In the genomic region with DNA sequence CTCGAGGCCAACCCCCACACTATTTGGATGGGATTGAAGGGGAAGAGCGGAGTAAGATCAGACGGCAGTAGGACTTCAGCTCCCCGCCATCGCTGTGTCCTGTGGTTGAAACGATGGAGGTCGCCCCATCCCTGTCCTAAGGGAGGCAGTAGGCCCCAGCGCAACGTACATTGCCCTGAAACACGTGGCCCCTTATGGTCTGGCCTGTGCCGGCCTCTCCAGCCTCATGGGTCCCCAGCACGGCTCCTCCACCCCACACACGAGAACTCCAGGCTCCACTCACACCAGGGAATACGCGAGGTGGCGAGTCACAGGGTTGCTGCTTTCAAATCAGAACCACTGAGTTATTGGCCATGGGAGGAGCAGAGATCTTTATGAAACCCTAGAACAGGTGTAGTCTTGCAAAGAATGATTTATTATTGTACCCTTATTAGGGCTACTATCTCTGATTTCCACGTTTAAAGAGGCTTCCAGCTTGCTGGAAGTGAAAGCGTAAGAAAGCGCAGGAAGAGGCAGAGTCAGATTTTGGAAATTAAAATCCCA, we compare ENCODE assay signal across 8 cellular contexts. TPM values are rescaled to one million over a fixed set of nuclear protein-coding genes. Genes with fewer than 3 reads are reported as not detected.
A peak's percentile ranks its signal among the peaks of the same experiment; 100 is the strongest.
DNase-seq lines count a peak whose midpoint lies in the region; ATAC-seq lines count a peak whose summit lies in the region.

No MANE protein-coding gene starts in this region.

- H3K4me1 Mint-ChIP-seq in activated CD4-positive, alpha-beta T cell treated with anti-CD3 and anti-CD28 coated beads, Interleukin-2, amount 10 ng/mL, durations not matched to agents 24 days and 14 days: peaks cover 29% of the 10 kb centered on the region
- H3K4me1 Mint-ChIP-seq in natural killer cell treated with Interleukin-12 subunit alpha and Interleukin-12 subunit beta and Interleukin-15 and Interleukin-18, amount 100 ng/mL, for 72 hours (ENCODE audit: low read depth in 2 of 2): peaks cover 11 to 15% of the 10 kb centered on the region in 2 donors

- peak; percentile 11 to 30 for ATAC-seq in natural killer cell treated with Interleukin-12 subunit alpha and Interleukin-12 subunit beta and Interleukin-15 and Interleukin-18, amount 100 ng/mL, for 72 hours

- intact Hi-C loops in activated CD4-positive, alpha-beta T cell treated with anti-CD3 and anti-CD28 coated beads, Interleukin-2, amount 10 ng/mL, durations not matched to agents 24 days and 14 days (cut with micrococcal nuclease): loop anchor here (1.0 to 5.0 kb wide), 9 partner anchors 15 to 198 kb away; partner anchors contain the start of genes ITGAL, SEPHS2, ZNF747 and ZNF785

- peak; percentile 45 to 58 for DNase-seq in activated CD4-positive, alpha-beta T cell treated with anti-CD3 and anti-CD28 coated beads, Interleukin-2, amount 50 U/mL, for 48 hours
- DNase-seq in activated CD4-positive, alpha-beta T cell treated with anti-CD3 and anti-CD28 coated beads, Interleukin-2, amount 10 ng/mL, durations not matched to agents 24 days and 14 days: no peak
- DNase-seq in LHCN-M2 (ENCODE audit: low read depth): peak; percentile 35
- DNase-seq in natural killer cell treated with Interleukin-12 subunit alpha and Interleukin-12 subunit beta and Interleukin-15 and Interleukin-18, amount 100 ng/mL, for 72 hours (ENCODE audit: low spot score): no peak
- no peak for DNase-seq in NCI-H69 (lab: John Stamatoyannopoulos, UW)
- no peak for DNase-seq in HuH-7 (ENCODE audit: low spot score)
- DNase-seq in NCI-H2081 treated with DMSO at 0.1 percent for 48 hours (lab: John Stamatoyannopoulos, UW): no peak

- H3K9me3 ChIP-seq in duodenal mucosa (ENCODE audit: control insufficient read depth in 1 of 2, low read length in 2 of 2): no peaks in the 10 kb centered on the region

- H3K36me3 Mint-ChIP-seq in activated CD4-positive, alpha-beta T cell treated with anti-CD3 and anti-CD28 coated beads, Interleukin-2, amount 10 ng/mL, durations not matched to agents 24 days and 14 days (ENCODE audit: low read depth): peaks cover 30% of the 10 kb centered on the region
- H3K36me3 Mint-ChIP-seq in natural killer cell treated with Interleukin-12 subunit alpha and Interleukin-12 subunit beta and Interleukin-15 and Interleukin-18, amount 100 ng/mL, for 72 hours: peaks cover 6% of the 10 kb centered on the region

- no peak overlapping the region for H3K4me3 Mint-ChIP-seq in activated CD4-positive, alpha-beta T cell treated with anti-CD3 and anti-CD28 coated beads, Interleukin-2, amount 10 ng/mL, durations not matched to agents 24 days and 14 days
- H3K4me3 Mint-ChIP-seq in natural killer cell treated with Interleukin-12 subunit alpha and Interleukin-12 subunit beta and Interleukin-15 and Interleukin-18, amount 100 ng/mL, for 72 hours: no peak overlapping the region

- peak overlapping the region; percentile 70 to 85 for H3K9ac ChIP-seq in duodenal mucosa (ENCODE audit: low read depth in 1 of 2, low read length in 2 of 2)

- H3K4me3 ChIP-seq in duodenal mucosa (ENCODE audit: low read depth in 1 of 2, low read length in 2 of 2): peak overlapping the region; percentile 86 to 90

- H3K4me1 ChIP-seq in duodenal mucosa (ENCODE audit: control insufficient read depth in 1 of 2, insufficient read depth in 2 of 2, low read length in 2 of 2): peaks cover 16 to 18% of the 10 kb centered on the region in 2 donors

- no peaks in the 10 kb centered on the region for H3K27me3 Mint-ChIP-seq in activated CD4-positive, alpha-beta T cell treated with anti-CD3 and anti-CD28 coated beads, Interleukin-2, amount 10 ng/mL, durations not matched to agents 24 days and 14 days
- no peaks in the 10 kb centered on the region for H3K27me3 Mint-ChIP-seq in natural killer cell treated with Interleukin-12 subunit alpha and Interleukin-12 subunit beta and Interleukin-15 and Interleukin-18, amount 100 ng/mL, for 72 hours

- H3K9me3 Mint-ChIP-seq in activated CD4-positive, alpha-beta T cell treated with anti-CD3 and anti-CD28 coated beads, Interleukin-2, amount 10 ng/mL, durations not matched to agents 24 days and 14 days: no peaks in the 10 kb centered on the region
- no peaks in the 10 kb centered on the region for H3K9me3 Mint-ChIP-seq in natural killer cell treated with Interleukin-12 subunit alpha and Interleukin-12 subunit beta and Interleukin-15 and Interleukin-18, amount 100 ng/mL, for 72 hours

- H3K27me3 ChIP-seq in duodenal mucosa (ENCODE audit: control insufficient read depth in 1 of 2, insufficient read depth in 2 of 2, low read length in 2 of 2): no peaks in the 10 kb centered on the region

- peaks cover 0 to 15% of the 10 kb centered on the region in 2 donors for H3K36me3 ChIP-seq in duodenal mucosa (ENCODE audit: control insufficient read depth in 1 of 2, insufficient read depth in 2 of 2, low read length in 2 of 2)

- no peak overlapping the region for H3K27ac Mint-ChIP-seq in activated CD4-positive, alpha-beta T cell treated with anti-CD3 and anti-CD28 coated beads, Interleukin-2, amount 10 ng/mL, durations not matched to agents 24 days and 14 days
- H3K27ac Mint-ChIP-seq in natural killer cell treated with Interleukin-12 subunit alpha and Interleukin-12 subunit beta and Interleukin-15 and Interleukin-18, amount 100 ng/mL, for 72 hours: no peak overlapping the region

- H3K27ac ChIP-seq in duodenal mucosa (ENCODE audit: low read depth, low read length): no peak overlapping the region

RNA-seq across cellular contexts. Expression of gene DCTPP1, which starts 0.7 kb away (rescaled TPM):
- 167 and 176 TPM in 2 replicates for total RNA-seq in activated CD4-positive, alpha-beta T cell treated with anti-CD3 and anti-CD28 coated beads, Interleukin-2, amount 10 ng/mL, durations not matched to agents 24 days and 14 days
- 31.7 and 33.6 TPM in 2 replicates for total RNA-seq in LHCN-M2 (2014; rRNA removed)
- 40.3 TPM for polyA plus RNA-seq in LHCN-M2 (2012)
- total RNA-seq in natural killer cell treated with Interleukin-12 subunit alpha and Interleukin-12 subunit beta and Interleukin-15 and Interleukin-18, amount 100 ng/mL, for 72 hours: 100 to 1,000 TPM in 1 of 2 donors, 10 to 100 TPM in 1; 95.9 to 155 TPM

RNA-seq across cellular contexts. Expression of gene SEPHS2, which starts 15.2 kb away (rescaled TPM):
- 79.7 and 80.2 TPM in 2 replicates for total RNA-seq in activated CD4-positive, alpha-beta T cell treated with anti-CD3 and anti-CD28 coated beads, Interleukin-2, amount 10 ng/mL, durations not matched to agents 24 days and 14 days
- 5.1 and 10.0 TPM in 2 replicates for total RNA-seq in LHCN-M2 (2014; rRNA removed)
- polyA plus RNA-seq in LHCN-M2 (2012): 25.1 TPM
- 10 to 100 TPM; 84.7 to 91.4 TPM for total RNA-seq in natural killer cell treated with Interleukin-12 subunit alpha and Interleukin-12 subunit beta and Interleukin-15 and Interleukin-18, amount 100 ng/mL, for 72 hours

RNA-seq across cellular contexts. Expression of gene ZNF771, which starts 23.1 kb away (rescaled TPM):
- total RNA-seq in activated CD4-positive, alpha-beta T cell treated with anti-CD3 and anti-CD28 coated beads, Interleukin-2, amount 10 ng/mL, durations not matched to agents 24 days and 14 days: 8.6 and 10.3 TPM in 2 replicates
- 19.7 and 19.9 TPM in 2 replicates for total RNA-seq in LHCN-M2 (2014; rRNA removed)
- polyA plus RNA-seq in LHCN-M2 (2012): 8.5 TPM
- total RNA-seq in natural killer cell treated with Interleukin-12 subunit alpha and Interleukin-12 subunit beta and Interleukin-15 and Interleukin-18, amount 100 ng/mL, for 72 hours: 1 to 10 TPM; 3.4 to 7.3 TPM

RNA-seq across cellular contexts. Expression of gene ZNF48, which starts 35.3 kb away (rescaled TPM):
- 16.5 and 18.3 TPM in 2 replicates for total RNA-seq in activated CD4-positive, alpha-beta T cell treated with anti-CD3 and anti-CD28 coated beads, Interleukin-2, amount 10 ng/mL, durations not matched to agents 24 days and 14 days
- total RNA-seq in LHCN-M2 (2014; rRNA removed): 8.8 and 10.3 TPM in 2 replicates
- 5.5 TPM for polyA plus RNA-seq in LHCN-M2 (2012)
- total RNA-seq in natural killer cell treated with Interleukin-12 subunit alpha and Interleukin-12 subunit beta and Interleukin-15 and Interleukin-18, amount 100 ng/mL, for 72 hours: 10 to 100 TPM; 10.2 to 14.7 TPM

RNA-seq across cellular contexts. Expression of gene ITGAL, which starts 42.0 kb away (rescaled TPM):
- total RNA-seq in activated CD4-positive, alpha-beta T cell treated with anti-CD3 and anti-CD28 coated beads, Interleukin-2, amount 10 ng/mL, durations not matched to agents 24 days and 14 days: 264 and 267 TPM in 2 replicates
- total RNA-seq in LHCN-M2 (2014; rRNA removed): not detected in 2 replicates
- not detected for polyA plus RNA-seq in LHCN-M2 (2012)
- 100 to 1,000 TPM; 648 to 717 TPM for total RNA-seq in natural killer cell treated with Interleukin-12 subunit alpha and Interleukin-12 subunit beta and Interleukin-15 and Interleukin-18, amount 100 ng/mL, for 72 hours

Comparison
In these comparisons a context has a peak if more than half of its experiments do, and no peak if none do; other contexts are left out.
1. DNase-seq: peak in activated CD4-positive, alpha-beta T cell treated with anti-CD3 and anti-CD28 coated beads, Interleukin-2, amount 50 U/mL, for 48 hours (2 of 2) and LHCN-M2 (single experiment); none in activated CD4-positive, alpha-beta T cell treated with anti-CD3 and anti-CD28 coated beads, Interleukin-2, amount 10 ng/mL, durations not matched to agents 24 days and 14 days (single experiment), natural killer cell treated with Interleukin-12 subunit alpha and Interleukin-12 subunit beta and Interleukin-15 and Interleukin-18, amount 100 ng/mL, for 72 hours (single experiment), NCI-H69 (single experiment), HuH-7 (single experiment) and NCI-H2081 treated with DMSO at 0.1 percent for 48 hours (single experiment).